ENCODE assay signal across 15 cellular contexts in genomic region chr10:97188234-97188847, GRCh38. TPM values are rescaled to one million over a fixed set of nuclear protein-coding genes. Genes with fewer than 3 reads are reported as not detected.
A peak's percentile ranks its signal among the peaks of the same experiment; 100 is the strongest.
DNase-seq lines count a peak whose midpoint lies in the region; ATAC-seq, FAIRE-seq and TF ChIP-seq lines count a peak whose summit lies in the region.
"Had no signal": no experiment of that assay in that cellular context is flagged by ENCODE, and none has a peak within 500 bp of the region (broad histone marks: within the 10 kb centered on the region; RNA-seq: fewer than 3 reads in every experiment).

No MANE protein-coding gene starts in this region.

- H3K79me2 ChIP-seq in GM12878 (ENCODE audit: control insufficient read depth, insufficient read depth, low read length) = no peaks in the 10 kb centered on the region

- no peak overlapping the region for H2AFZ ChIP-seq in GM12878 (ENCODE audit: control insufficient read depth, low read depth, low read length)

- peaks cover 11 to 14% of the 10 kb centered on the region in 2 experiments for H3K27me3 ChIP-seq in GM12878 (replicated peaks in 1 of 2; ENCODE audit: control insufficient read depth in 2 of 2, insufficient read depth in 2 of 2, low read length in 1 of 2)

- TF ChIP-seq CTCF in GM12878 (IDR thresholded peaks at IDR 0.05 in 2 of 3, conservative IDR thresholded peaks at IDR 0.05 in 1 of 3; ENCODE audit: control insufficient read depth in 2 of 3, extremely low read depth in 1 of 3, insufficient read depth in 1 of 3, low read depth in 3 of 3, low read length in 3 of 3) (no peak), HFFc6 (IDR thresholded peaks at IDR 0.05) (no peak)

- TF ChIP-seq RAD21 in GM12878 (IDR thresholded peaks at IDR 0.05; ENCODE audit: insufficient read depth, low read depth, low read length) = no peak

- RAD21 ChIA-PET in GM12878 (lab: Charles Lee; ENCODE audit: unreplicated experiment) = interaction anchor here (0.6 kb wide), 1 partner anchor 789 kb away, joined by 3 read pairs; no protein-coding TSS in a partner anchor

- BruUV-seq in GM12878 (replicated peaks; lab: Mats Ljungman, UMichigan) = no TSS peak

- H3K27ac ChIP-seq in GM12878 (ENCODE audit: control insufficient read depth, insufficient read depth) = no peak overlapping the region
- H3K27ac ChIP-seq: gastroesophageal sphincter had no signal

- H3K4me3 ChIP-seq in GM12878 = no peak overlapping the region
- H3K4me3 ChIP-seq: gastroesophageal sphincter had no signal

- H4K20me1 ChIP-seq in GM12878 (ENCODE audit: control insufficient read depth, insufficient read depth) = no peaks in the 10 kb centered on the region

- H3K36me3 Mint-ChIP-seq in activated naive CD8-positive, alpha-beta T cell treated with anti-CD3 and anti-CD28 coated beads, Interleukin-2, amount 50 U/mL, for 24 hours (ENCODE audit: low read depth) = no peaks in the 10 kb centered on the region
- no peaks in the 10 kb centered on the region for H3K36me3 Mint-ChIP-seq in HFFc6 (ENCODE audit: low read depth)

- no peaks in the 10 kb centered on the region for H3K36me3 ChIP-seq in GM12878 (ENCODE audit: control insufficient read depth in 2 of 2, insufficient read depth in 2 of 2, low read length in 1 of 2)
- H3K36me3 ChIP-seq: gastroesophageal sphincter had no signal

- POLR2A ChIA-PET in GM12878 (lab: Charles Lee) = no interaction called here

- peaks cover 2% of the 10 kb centered on the region for H3K4me1 Mint-ChIP-seq in activated naive CD8-positive, alpha-beta T cell treated with anti-CD3 and anti-CD28 coated beads, Interleukin-2, amount 50 U/mL, for 24 hours
- H3K4me1 Mint-ChIP-seq in HFFc6 (ENCODE audit: low read depth) = no peaks in the 10 kb centered on the region

- intact Hi-C loops in GM12878 (cut with micrococcal nuclease; ENCODE audit: unreplicated experiment) = no loop called here

- in situ Hi-C loops in GM12878 (cut with MboI) = no loop called here

- H3K4me3 Mint-ChIP-seq in activated naive CD8-positive, alpha-beta T cell treated with anti-CD3 and anti-CD28 coated beads, Interleukin-2, amount 50 U/mL, for 24 hours = no peak overlapping the region
- H3K4me3 Mint-ChIP-seq in HFFc6 = no peak overlapping the region

- no peak overlapping the region for H3K27ac Mint-ChIP-seq in activated naive CD8-positive, alpha-beta T cell treated with anti-CD3 and anti-CD28 coated beads, Interleukin-2, amount 50 U/mL, for 24 hours
- H3K27ac Mint-ChIP-seq in HFFc6 = no peak overlapping the region

- no peak overlapping the region for H3K4me2 ChIP-seq in GM12878 (ENCODE audit: control insufficient read depth, insufficient read depth)

- DNase-seq in Ammon's horn (ENCODE audit: low spot score) (peak; percentile 53), NCI-H2171 treated with DMSO at 0.1 percent for 48 hours (lab: John Stamatoyannopoulos, UW) (peak; percentile 78), GM12878 (ENCODE audit: low read depth, low spot score) (no peak), left lobe of liver (ENCODE audit: low spot score) (no peak), HFFc6 (no peak)
- no peak for DNase-seq in activated naive CD8-positive, alpha-beta T cell treated with anti-CD3 and anti-CD28 coated beads, Interleukin-2, amount 50 U/mL, for 24 hours
- DNase-seq: activated CD4-positive, alpha-beta T cell treated with anti-CD3 and anti-CD28 coated beads for 4 hours; stimulated activated CD4-positive, alpha-beta T cell treated with anti-CD3 and anti-CD28 coated beads, Interleukin-2, amount 100 ng/mL, for 48 hours; T-helper 1 cell had no signal

- no peaks in the 10 kb centered on the region for H3K9me3 ChIP-seq in GM12878 (replicated peaks; ENCODE audit: control insufficient read depth, insufficient read depth, low read length)
- H3K9me3 ChIP-seq: gastroesophageal sphincter had no signal

- TF ChIP-seq EP300 in GM12878 (IDR thresholded peaks at IDR 0.05; ENCODE audit: borderline replicate concordance in 1 of 2, control insufficient read depth in 1 of 2, low read depth in 2 of 2, low read length in 2 of 2) = no peak

- FAIRE-seq in GM12878 (lab: Jason Lieb, UNC) = no peak
- FAIRE-seq: endometrium, H54, islet of Langerhans had no signal

- H3K9me3 Mint-ChIP-seq in activated naive CD8-positive, alpha-beta T cell treated with anti-CD3 and anti-CD28 coated beads, Interleukin-2, amount 50 U/mL, for 24 hours = no peaks in the 10 kb centered on the region
- no peaks in the 10 kb centered on the region for H3K9me3 Mint-ChIP-seq in HFFc6

- no peak for TF ChIP-seq POLR2A in GM12878 (IDR thresholded peaks at IDR 0.05; ENCODE audit: low read depth, low read length)

- CTCF ChIA-PET in GM12878 (lab: Yijun Ruan, JAX) = interaction anchor here (0.9 to 1.0 kb wide), 2 partner anchors 8 to 22 kb away, joined by 3 to 4 read pairs; no protein-coding TSS in a partner anchor

- H3K9ac ChIP-seq in GM12878 (ENCODE audit: control insufficient read depth, insufficient read depth, low read length) = no peak overlapping the region

- WGBS in GM12878 (ENCODE audit: insufficient coverage, insufficient replicate concordance, low lambda C conversion rate, missing lambda C conversion rate) = 7% methylated on average over 12 of the region's 15 CpGs

- SMC1A ChIA-PET in GM12878 (lab: Charles Lee; ENCODE audit: uncharacterized antibody, unreplicated experiment) = interaction anchor here (0.7 to 0.9 kb wide), 2 partner anchors 15 to 19 kb away, joined by 3 read pairs; no protein-coding TSS in a partner anchor

- ATAC-seq in GM19438 (IDR thresholded peaks at IDR 0.05; ENCODE audit: low read depth, unreplicated experiment) = peak; percentile 75
- peak; percentile 71 for ATAC-seq in GM12878
- ATAC-seq in activated naive CD8-positive, alpha-beta T cell treated with anti-CD3 and anti-CD28 coated beads, Interleukin-2, amount 50 U/mL, for 24 hours = no peak
- no peak for ATAC-seq in left lobe of liver
- no peak for ATAC-seq in HG03432 (IDR thresholded peaks at IDR 0.05; ENCODE audit: unreplicated experiment)
- ATAC-seq: gastroesophageal sphincter had no signal

- peaks cover 64% of the 10 kb centered on the region for H3K27me3 Mint-ChIP-seq in activated naive CD8-positive, alpha-beta T cell treated with anti-CD3 and anti-CD28 coated beads, Interleukin-2, amount 50 U/mL, for 24 hours
- H3K27me3 Mint-ChIP-seq in HFFc6 (ENCODE audit: insufficient read depth) = peaks cover 53% of the 10 kb centered on the region

- H3K4me1 ChIP-seq in GM12878 (ENCODE audit: control insufficient read depth, insufficient read depth, low read length) = no peaks in the 10 kb centered on the region

TF ChIP-seq in GM12878, 131 proteins besides CTCF, POLR2A, EP300 and RAD21:
- peak; percentile 37; the same call in 1 of the 2 replicates for TF ChIP-seq SPI1 (IDR thresholded peaks at IDR 0.05; ENCODE audit: borderline replicate concordance, insufficient read depth, low read depth, low read length)
- TF ChIP-seq GATAD2B (conservative IDR thresholded peaks at IDR 0.05; ENCODE audit: low read depth) = no peak
- 0 out of 2 replicates have a peak, but pooled peaks have one; percentile 14 for TF ChIP-seq IKZF1 (conservative IDR thresholded peaks at IDR 0.05)

RNA-seq across cellular contexts. Expression of gene SLIT1, which starts 2.6 kb away (rescaled TPM):
- 1.3 and 1.6 TPM in 2 replicates for total RNA-seq in GM12878 (2013; cell fraction: nucleolus; rRNA removed)
- total RNA-seq in GM12878 (2014; rRNA removed) (0.06 and 0.11 TPM in 2 replicates), GM12878 (2014; rRNA removed; fragmentation: Illumina TruSeq; extraction: Trizol) (0.04 TPM in 1 of 2 replicates, not detected in the other), GM12878 (2021) (0.05 and 0.15 TPM in 2 replicates), left lobe of liver (0.08 TPM)
- polyA plus RNA-seq in GM12878 (2011; ENCODE audit: low read depth) = 0.04 TPM
- polyA plus RNA-seq in GM12878 (2011; rRNA removed) (0.09 and 0.19 TPM in 2 replicates), GM12878 (2014; fragmentation: Illumina TruSeq; extraction: Trizol) (0.04 TPM in 1 of 2 replicates, not detected in the other), GM12878 (2014; fragmentation: Nextera tagmentation; extraction: Ambion mirVana) (not detected), GM12878 (2014; rRNA removed) (0.06 TPM in 2 replicates), GM12878 (2016; fragmentation: Nextera tagmentation; extraction: Ambion mirVana) (not detected)
- polyA plus RNA-seq in GM12878 (2011; cell fraction: cytosol; rRNA removed) = 0.10 and 0.17 TPM in 2 replicates
- 0.76 and 1.1 TPM in 2 replicates for polyA plus RNA-seq in GM12878 (2011; cell fraction: nucleus; rRNA removed)
- 0.14 and 0.19 TPM in 2 replicates for polyA plus RNA-seq in GM12878 (2012)
- polyA minus RNA-seq in GM12878 (2011; rRNA and poly(A)+ RNA removed) = 0.31 and 0.37 TPM in 2 replicates
- not detected in 2 replicates for polyA minus RNA-seq in GM12878 (2011; cell fraction: cytosol; rRNA and poly(A)+ RNA removed)
- 0.60 and 0.77 TPM in 2 replicates for polyA minus RNA-seq in GM12878 (2011; cell fraction: nucleus; rRNA and poly(A)+ RNA removed)
- total RNA-seq in HFFc6 (2021; fragmentation: NEBNext Ultra II Directional; extraction: Animal tissue kit (Norgen Biotek cat#: 25700)) = under 1 TPM in 1 of 6 experiments, not detected in 5; 0.05 TPM

Comparison
In these comparisons a context has a peak if more than half of its experiments do, and no peak if none do; other contexts are left out.
1. DNase-seq: peak in Ammon's horn (single experiment) and NCI-H2171 treated with DMSO at 0.1 percent for 48 hours (single experiment); none in GM12878 (single experiment), activated naive CD8-positive, alpha-beta T cell treated with anti-CD3 and anti-CD28 coated beads, Interleukin-2, amount 50 U/mL, for 24 hours (single experiment), left lobe of liver (single experiment) and HFFc6 (single experiment).
2. ATAC-seq: peak in GM19438 (single experiment) and GM12878 (single experiment); none in activated naive CD8-positive, alpha-beta T cell treated with anti-CD3 and anti-CD28 coated beads, Interleukin-2, amount 50 U/mL, for 24 hours (single experiment), left lobe of liver (single experiment) and HG03432 (single experiment).